ENCODE assay signal across 22 cellular contexts in genomic region chr1:83615379-83615778, GRCh38.
DNase-seq lines count a peak whose midpoint lies in the region; ATAC-seq and TF ChIP-seq lines count a peak whose summit lies in the region.
"Had no signal": no experiment of that assay in that cellular context is flagged by ENCODE, and none has a peak within 500 bp of the region (broad histone marks: within the 10 kb centered on the region; RNA-seq: fewer than 3 reads in every experiment).

No MANE protein-coding gene starts in this region.

- no peak overlapping the region for H3K14ac ChIP-seq in mesenchymal stem cell (ENCODE audit: low read length in 2 of 2)

- H3K4me1 ChIP-seq in GM23338 (ENCODE audit: insufficient read depth) = peaks cover 52% of the 10 kb centered on the region
- no peaks in the 10 kb centered on the region for H3K4me1 ChIP-seq in mesenchymal stem cell (ENCODE audit: control insufficient read depth, insufficient read depth, low read depth, low read length)
- peaks cover 6% of the 10 kb centered on the region for H3K4me1 ChIP-seq in neural progenitor cell
- H3K4me1 ChIP-seq in naive thymus-derived CD4-positive, alpha-beta T cell (ENCODE audit: control insufficient read depth in 2 of 2, insufficient read depth in 2 of 2, low read length in 2 of 2) = no peaks in the 10 kb centered on the region
- H3K4me1 ChIP-seq: A549; BE2C; BLaER1 treated with 17β-estradiol and CSF1 and Interleukin-3, amounts not matched to agents 10 nM and 100 nM had no signal

- DNase-seq in GM23338 (ENCODE audit: low spot score) = no peak
- DNase-seq in mesenchymal stem cell = no peak
- DNase-seq in neural progenitor cell (ENCODE audit: low spot score) = no peak
- DNase-seq in naive thymus-derived CD4-positive, alpha-beta T cell = no peak
- DNase-seq in NCI-H187 (lab: John Stamatoyannopoulos, UW) = no peak
- DNase-seq: 8988T; ACHN; AML-193; BE2C; CD4-positive, alpha-beta T cell; CD8-positive, alpha-beta memory T cell; DMS 273 treated with DMSO at 0.1 percent for 48 hours; DMS79; GF-D8; GM23248; H9 had no signal

- no peak overlapping the region for H3K23ac ChIP-seq in mesenchymal stem cell (ENCODE audit: low read length in 2 of 2)

- H2AFZ ChIP-seq in GM23338 (peak overlapping the region; percentile 11; the same call in 1 of the 2 replicates), mesenchymal stem cell (ENCODE audit: low read depth, low read length) (no peak overlapping the region), neural progenitor cell (replicated peaks) (peak overlapping the region; percentile 78)
- H2AFZ ChIP-seq: GM23248 had no signal

- H3K27ac ChIP-seq in GM23338 (ENCODE audit: low read depth) (no peak overlapping the region), mesenchymal stem cell (ENCODE audit: low read length, poor library complexity, severe bottlenecking) (no peak overlapping the region), neural progenitor cell (no peak overlapping the region)
- no peak overlapping the region for H3K27ac ChIP-seq in naive thymus-derived CD4-positive, alpha-beta T cell (ENCODE audit: low read depth, low read length)
- H3K27ac ChIP-seq: A549; BLaER1 treated with 17β-estradiol and CSF1 and Interleukin-3, amounts not matched to agents 10 nM and 100 nM; GM23248 had no signal

- WGBS in mesenchymal stem cell = no CpG with 5 or more reads among the region's 2 CpGs

- no peak overlapping the region for H2BK5ac ChIP-seq in mesenchymal stem cell (ENCODE audit: low read depth, low read length, poor library complexity, severe bottlenecking)

- H4K20me1 ChIP-seq in GM23338 (replicated peaks; ENCODE audit: insufficient read depth) (no peaks in the 10 kb centered on the region), neural progenitor cell (ENCODE audit: low read depth) (no peaks in the 10 kb centered on the region)
- H4K20me1 ChIP-seq: BLaER1 treated with 17β-estradiol and CSF1 and Interleukin-3, amounts not matched to agents 10 nM and 100 nM had no signal

- CTCF ChIA-PET in naive thymus-derived CD4-positive, alpha-beta T cell (lab: Charles Lee) = no interaction called here

- H2BK15ac ChIP-seq in mesenchymal stem cell (ENCODE audit: low read depth, poor library complexity, severe bottlenecking) = no peak overlapping the region

- no peaks in the 10 kb centered on the region for H3K9me2 ChIP-seq in GM23338 (ENCODE audit: insufficient read depth)

- H3K4me1 Mint-ChIP-seq in GM23338 = peaks cover 51% of the 10 kb centered on the region
- H3K4me1 Mint-ChIP-seq in neural progenitor cell = peaks cover 13% of the 10 kb centered on the region
- H3K4me1 Mint-ChIP-seq in naive thymus-derived CD4-positive, alpha-beta T cell = peaks cover 0 to 20% (median 7%) of the 10 kb centered on the region in 7 donors
- H3K4me1 Mint-ChIP-seq: CD14-positive monocyte; CD8-positive, alpha-beta memory T cell had no signal

- H3K79me2 ChIP-seq in GM23338 (replicated peaks; ENCODE audit: insufficient read depth) = no peaks in the 10 kb centered on the region
- no peaks in the 10 kb centered on the region for H3K79me2 ChIP-seq in neural progenitor cell (ENCODE audit: low read depth)

- no peaks in the 10 kb centered on the region for H3K9me3 Mint-ChIP-seq in GM23338
- H3K9me3 Mint-ChIP-seq in neural progenitor cell = peaks cover 2% of the 10 kb centered on the region
- H3K9me3 Mint-ChIP-seq in naive thymus-derived CD4-positive, alpha-beta T cell = peaks cover 0 to 3% (median 0%) of the 10 kb centered on the region in 11 donors
- H3K9me3 Mint-ChIP-seq: CD4-positive, alpha-beta T cell; H9 had no signal

- no peak overlapping the region; the same call in 1 of the 2 replicates for H3K4me2 ChIP-seq in GM23338
- no peak overlapping the region for H3K4me2 ChIP-seq in mesenchymal stem cell (ENCODE audit: low read length, poor library complexity, severe bottlenecking)
- H3K4me2 ChIP-seq in neural progenitor cell = no peak overlapping the region
- H3K4me2 ChIP-seq: A549; BLaER1 treated with 17β-estradiol and CSF1 and Interleukin-3, amounts not matched to agents 10 nM and 100 nM had no signal

- H4K91ac ChIP-seq in mesenchymal stem cell (ENCODE audit: low read length) = peak overlapping the region; percentile 29

- H3F3A ChIP-seq in GM23338 (replicated peaks; ENCODE audit: low read depth) = no peaks in the 10 kb centered on the region
- H3F3A ChIP-seq in neural progenitor cell (ENCODE audit: low read depth) = no peaks in the 10 kb centered on the region

- no peak overlapping the region for H3K4me3 ChIP-seq in GM23338
- no peak overlapping the region for H3K4me3 ChIP-seq in mesenchymal stem cell (ENCODE audit: insufficient read depth in 1 of 2, low read depth in 1 of 2, low read length in 2 of 2)
- H3K4me3 ChIP-seq in neural progenitor cell = no peak overlapping the region
- H3K4me3 ChIP-seq in naive thymus-derived CD4-positive, alpha-beta T cell (ENCODE audit: low read length) = no peak overlapping the region
- H3K4me3 ChIP-seq: A549; BLaER1 treated with 17β-estradiol and CSF1 and Interleukin-3, amounts not matched to agents 10 nM and 100 nM; GM23248 had no signal

- no peak for ATAC-seq in GM23338
- no peak for ATAC-seq in naive thymus-derived CD4-positive, alpha-beta T cell
- ATAC-seq in HG02759 (IDR thresholded peaks at IDR 0.05; ENCODE audit: unreplicated experiment) = no peak
- no peak for ATAC-seq in HG03521 (IDR thresholded peaks at IDR 0.05; ENCODE audit: unreplicated experiment)
- ATAC-seq: A549, HCT116 had no signal

- no peak overlapping the region for H4K8ac ChIP-seq in mesenchymal stem cell (ENCODE audit: low read length)

- H3K27me3 Mint-ChIP-seq in GM23338 (ENCODE audit: insufficient read depth, low read depth, poor library complexity) = peaks cover 1% of the 10 kb centered on the region
- H3K27me3 Mint-ChIP-seq in neural progenitor cell (ENCODE audit: insufficient read depth, low read depth) = no peaks in the 10 kb centered on the region
- no peaks in the 10 kb centered on the region for H3K27me3 Mint-ChIP-seq in naive thymus-derived CD4-positive, alpha-beta T cell
- H3K27me3 Mint-ChIP-seq: CD4-positive, alpha-beta T cell; CD8-positive, alpha-beta memory T cell had no signal

- H3K4me3 Mint-ChIP-seq in GM23338 (no peak overlapping the region), neural progenitor cell (no peak overlapping the region)
- no peak overlapping the region for H3K4me3 Mint-ChIP-seq in naive thymus-derived CD4-positive, alpha-beta T cell
- H3K4me3 Mint-ChIP-seq: CD14-positive monocyte; CD4-positive, alpha-beta T cell; CD8-positive, alpha-beta memory T cell; H9 had no signal

- H2BK12ac ChIP-seq in mesenchymal stem cell (ENCODE audit: low read length in 2 of 2) = no peak overlapping the region

- H3K27ac Mint-ChIP-seq in GM23338 (no peak overlapping the region), neural progenitor cell (no peak overlapping the region)
- peak overlapping the region in 1 of 9 donors; percentile 24 for H3K27ac Mint-ChIP-seq in naive thymus-derived CD4-positive, alpha-beta T cell
- H3K27ac Mint-ChIP-seq: CD14-positive monocyte; CD4-positive, alpha-beta T cell; CD8-positive, alpha-beta memory T cell; H9 had no signal

- no peak overlapping the region for H2BK120ac ChIP-seq in mesenchymal stem cell (ENCODE audit: low read depth, low read length)

- no peaks in the 10 kb centered on the region for H3K36me3 ChIP-seq in GM23338 (ENCODE audit: insufficient read depth)
- no peaks in the 10 kb centered on the region for H3K36me3 ChIP-seq in mesenchymal stem cell (ENCODE audit: control insufficient read depth in 1 of 2, insufficient read depth in 2 of 2, low read depth in 1 of 2, low read length in 2 of 2)
- H3K36me3 ChIP-seq in neural progenitor cell = no peaks in the 10 kb centered on the region
- no peaks in the 10 kb centered on the region for H3K36me3 ChIP-seq in naive thymus-derived CD4-positive, alpha-beta T cell (ENCODE audit: control insufficient read depth in 2 of 3, insufficient read depth in 3 of 3, low read length in 3 of 3)
- H3K36me3 ChIP-seq: BE2C; BLaER1 treated with 17β-estradiol and CSF1 and Interleukin-3, amounts not matched to agents 10 nM and 100 nM had no signal

- H3K27me3 ChIP-seq in GM23338 (ENCODE audit: insufficient read depth) = no peaks in the 10 kb centered on the region
- H3K27me3 ChIP-seq in mesenchymal stem cell (ENCODE audit: control insufficient read depth in 1 of 2, insufficient read depth in 1 of 2, low read length in 2 of 2) = no peaks in the 10 kb centered on the region
- H3K27me3 ChIP-seq in neural progenitor cell = no peaks in the 10 kb centered on the region
- no peaks in the 10 kb centered on the region for H3K27me3 ChIP-seq in naive thymus-derived CD4-positive, alpha-beta T cell (ENCODE audit: control insufficient read depth in 2 of 2, insufficient read depth in 2 of 2, low read length in 2 of 2)
- H3K27me3 ChIP-seq: BE2C; BLaER1 treated with 17β-estradiol and CSF1 and Interleukin-3, amounts not matched to agents 10 nM and 100 nM had no signal

- H3K18ac ChIP-seq in mesenchymal stem cell (ENCODE audit: low read depth in 1 of 2, low read length in 2 of 2) = no peak overlapping the region

- H2AK5ac ChIP-seq in mesenchymal stem cell (ENCODE audit: low read length, severe bottlenecking) = no peak overlapping the region

- no peak overlapping the region for H3K4ac ChIP-seq in mesenchymal stem cell (ENCODE audit: low read depth in 1 of 2, low read length in 2 of 2)

- no peaks in the 10 kb centered on the region for H3K9me3 ChIP-seq in mesenchymal stem cell (ENCODE audit: control insufficient read depth, low read length)
- H3K9me3 ChIP-seq in neural progenitor cell (ENCODE audit: low read depth) = no peaks in the 10 kb centered on the region
- no peaks in the 10 kb centered on the region for H3K9me3 ChIP-seq in naive thymus-derived CD4-positive, alpha-beta T cell (ENCODE audit: control insufficient read depth in 2 of 3, low read length in 3 of 3)
- H3K9me3 ChIP-seq: A549; BE2C; BLaER1 treated with 17β-estradiol and CSF1 and Interleukin-3, amounts not matched to agents 10 nM and 100 nM had no signal

- H3K9ac ChIP-seq in mesenchymal stem cell (ENCODE audit: low read length) (no peak overlapping the region), neural progenitor cell (no peak overlapping the region)
- H3K9ac ChIP-seq: BLaER1 treated with 17β-estradiol and CSF1 and Interleukin-3, amounts not matched to agents 10 nM and 100 nM; GM23248 had no signal

- TF ChIP-seq CTCF in GM23338 (conservative IDR thresholded peaks at IDR 0.05; ENCODE audit: low read depth in 2 of 2) = no peak
- TF ChIP-seq CTCF in neural progenitor cell (IDR thresholded peaks at IDR 0.05) = no peak

- H3K36me3 Mint-ChIP-seq in GM23338 (ENCODE audit: low read depth) (no peaks in the 10 kb centered on the region), neural progenitor cell (no peaks in the 10 kb centered on the region)
- peaks cover 0 to 4% (median 0%) of the 10 kb centered on the region in 5 donors for H3K36me3 Mint-ChIP-seq in naive thymus-derived CD4-positive, alpha-beta T cell
- H3K36me3 Mint-ChIP-seq: CD14-positive monocyte; CD8-positive, alpha-beta memory T cell had no signal

- intact Hi-C loops in naive thymus-derived CD4-positive, alpha-beta T cell (cut with micrococcal nuclease) = no loop called here

- POLR2A ChIA-PET in naive thymus-derived CD4-positive, alpha-beta T cell (lab: Charles Lee) = no interaction called here

- no peaks in the 10 kb centered on the region for H3K79me1 ChIP-seq in mesenchymal stem cell (replicated peaks; ENCODE audit: low read length, poor library complexity, severe bottlenecking)

TF ChIP-seq in GM23338, 12 proteins besides CTCF, POLR2A, EP300 and RAD21 (continues in another document):
- TF ChIP-seq EZH2 (IDR thresholded peaks at IDR 0.05; ENCODE audit: low read depth, unreplicated experiment) (no peak), POLR2AphosphoS5 (IDR thresholded peaks at IDR 0.05; ENCODE audit: low read depth) (no peak)
